Comparison of ENCODE assay signal across 1 cellular context in the genomic region with DNA sequence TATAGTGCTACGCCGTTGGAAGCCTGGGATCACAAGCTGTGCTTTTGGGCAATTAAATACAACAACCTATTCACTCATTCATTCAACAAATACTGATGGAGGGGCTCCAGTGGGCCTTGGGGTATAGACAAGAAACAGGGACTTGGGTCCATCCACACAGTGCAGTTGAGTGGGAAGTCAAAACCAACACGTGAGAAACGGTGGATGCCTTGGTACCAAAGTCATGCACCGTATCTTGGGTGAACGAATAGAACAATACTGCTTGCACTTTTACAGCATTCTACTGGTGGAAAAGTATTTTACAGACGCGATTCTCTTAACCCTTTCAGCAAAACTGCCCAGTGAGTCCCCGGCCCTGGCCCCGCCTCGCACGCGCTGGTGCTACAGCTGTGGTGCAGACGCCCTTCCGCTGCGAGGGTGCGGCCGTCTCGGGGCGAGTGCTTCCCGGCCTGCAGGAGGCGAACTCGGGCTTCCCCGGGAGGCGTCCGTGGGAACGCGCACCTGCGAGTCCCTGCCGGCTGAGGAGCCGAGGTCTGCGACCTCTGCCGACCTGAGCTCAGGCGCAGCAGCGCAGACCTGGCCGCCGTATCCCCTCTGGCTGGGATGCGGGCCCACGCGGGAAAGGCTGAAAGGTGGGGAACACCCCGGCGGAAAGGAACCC.
A peak's percentile ranks its signal among the peaks of the same experiment; 100 is the strongest.
TF ChIP-seq lines count a peak whose summit lies in the region.

No MANE protein-coding gene starts in this region.

TF ChIP-seq in HEK293, 187 proteins besides CTCF, POLR2A, EP300 and RAD21 (continued from another document):
- TF ChIP-seq ZNF112 (tag by site-specific recombination; IDR thresholded peaks at IDR 0.05) (no peak), HOXD13 (CRISPR knock-in tag; IDR thresholded peaks at IDR 0.05; ENCODE audit: borderline replicate concordance) (no peak), ZNF785 (tag by site-specific recombination; IDR thresholded peaks at IDR 0.05) (no peak), HOXC10 (CRISPR knock-in tag; IDR thresholded peaks at IDR 0.05) (no peak), ZNF610 (tag by site-specific recombination; IDR thresholded peaks at IDR 0.05; ENCODE audit: borderline replicate concordance) (no peak), ZNF155 (tag by site-specific recombination; IDR thresholded peaks at IDR 0.05) (no peak), ZNF223 (tag by site-specific recombination; IDR thresholded peaks at IDR 0.05) (no peak), ZNF266 (tag by site-specific recombination; IDR thresholded peaks at IDR 0.05; ENCODE audit: low read depth) (no peak), ZNF366 (tag by site-specific recombination; conservative IDR thresholded peaks at IDR 0.05) (no peak), BCL11A (tag by site-specific recombination; IDR thresholded peaks at IDR 0.05; ENCODE audit: low read depth) (no peak), ZNF639 (tag by site-specific recombination; IDR thresholded peaks at IDR 0.05) (no peak), ZNF394 (tag by site-specific recombination; IDR thresholded peaks at IDR 0.05; ENCODE audit: borderline replicate concordance) (no peak), ZFP37 (tag by site-specific recombination; IDR thresholded peaks at IDR 0.05) (0 out of 2 replicates have a peak, but pooled peaks have one; percentile 32), ZNF623 (tag by site-specific recombination; IDR thresholded peaks at IDR 0.05) (no peak), ZNF146 (tag by site-specific recombination; IDR thresholded peaks at IDR 0.05) (no peak), ZNF311 (tag by site-specific recombination; IDR thresholded peaks at IDR 0.05; ENCODE audit: borderline replicate concordance) (no peak), ZNF48 (tag by site-specific recombination; IDR thresholded peaks at IDR 0.05) (no peak), ZNF121 (tag by site-specific recombination; IDR thresholded peaks at IDR 0.05) (no peak), ZNF571 (tag by site-specific recombination; IDR thresholded peaks at IDR 0.05) (no peak), SCRT1 (tag by site-specific recombination; IDR thresholded peaks at IDR 0.05; ENCODE audit: borderline replicate concordance) (no peak), ZNF239 (tag by site-specific recombination; IDR thresholded peaks at IDR 0.05) (no peak), ZNF549 (tag by site-specific recombination; IDR thresholded peaks at IDR 0.05) (no peak), ZBTB1 (tag by site-specific recombination; IDR thresholded peaks at IDR 0.05) (no peak), PRDM1 (tag by site-specific recombination; IDR thresholded peaks at IDR 0.05) (no peak), OVOL3 (tag by site-specific recombination; IDR thresholded peaks at IDR 0.05) (no peak), ATF2 (tag by site-specific recombination; IDR thresholded peaks at IDR 0.05; ENCODE audit: low read depth) (no peak), SALL2 (tag by site-specific recombination; IDR thresholded peaks at IDR 0.05; ENCODE audit: borderline replicate concordance) (no peak), KLF8 (tag by site-specific recombination; IDR thresholded peaks at IDR 0.05) (peak; percentile 40), ZNF624 (tag by site-specific recombination; IDR thresholded peaks at IDR 0.05) (no peak), GLIS2 (tag by site-specific recombination; IDR thresholded peaks at IDR 0.05) (no peak), ZNF701 (tag by site-specific recombination; IDR thresholded peaks at IDR 0.05) (no peak), ZNF664 (tag by site-specific recombination; IDR thresholded peaks at IDR 0.05) (no peak), KLF10 (tag by site-specific recombination; IDR thresholded peaks at IDR 0.05) (no peak), ZXDB (tag by site-specific recombination; IDR thresholded peaks at IDR 0.05) (0 out of 2 replicates have a peak, but pooled peaks have one; percentile 9)
- TF ChIP-seq, protein P1, sequence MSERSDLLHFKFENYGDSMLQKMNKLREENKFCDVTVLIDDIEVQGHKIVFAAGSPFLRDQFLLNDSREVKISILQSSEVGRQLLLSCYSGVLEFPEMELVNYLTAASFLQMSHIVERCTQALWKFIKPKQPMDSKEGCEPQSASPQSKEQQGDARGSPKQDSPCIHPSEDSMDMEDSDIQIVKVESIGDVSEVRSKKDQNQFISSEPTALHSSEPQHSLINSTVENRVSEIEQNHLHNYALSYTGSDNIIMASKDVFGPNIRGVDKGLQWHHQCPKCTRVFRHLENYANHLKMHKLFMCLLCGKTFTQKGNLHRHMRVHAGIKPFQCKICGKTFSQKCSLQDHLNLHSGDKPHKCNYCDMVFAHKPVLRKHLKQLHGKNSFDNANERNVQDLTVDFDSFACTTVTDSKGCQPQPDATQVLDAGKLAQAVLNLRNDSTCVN (tag by site-specific recombination; optimal IDR thresholded peaks at IDR 0.05) = no peak
